Comparison of ENCODE assay signal across 2 cellular contexts in genomic region chr20:45564760-45565276, GRCh38.
TF ChIP-seq lines count a peak whose summit lies in the region.

No MANE protein-coding gene starts in this region.

TF ChIP-seq in HEK293, 187 proteins besides CTCF, POLR2A, EP300 and RAD21:
- TF ChIP-seq SCRT1 (tag by site-specific recombination; IDR thresholded peaks at IDR 0.05; ENCODE audit: borderline replicate concordance) = 0 out of 2 replicates have a peak, but pooled peaks have one; percentile 43
- no peak for TF ChIP-seq ZNF221 (tag by site-specific recombination; IDR thresholded peaks at IDR 0.05; ENCODE audit: borderline replicate concordance)
- TF ChIP-seq ZNF704 (tag by site-specific recombination; IDR thresholded peaks at IDR 0.05) = no peak
- no peak for TF ChIP-seq ZNF624 (tag by site-specific recombination; IDR thresholded peaks at IDR 0.05)
- TF ChIP-seq PRDM1 (tag by site-specific recombination; IDR thresholded peaks at IDR 0.05) = peak; percentile 94
- no peak for TF ChIP-seq ZNF362 (tag by site-specific recombination; IDR thresholded peaks at IDR 0.05)
- no peak for TF ChIP-seq ZNF580 (tag by site-specific recombination; IDR thresholded peaks at IDR 0.05)
- peak; percentile 91 for TF ChIP-seq ZNF366 (tag by site-specific recombination; conservative IDR thresholded peaks at IDR 0.05)

TF ChIP-seq in K562, 482 proteins besides CTCF, POLR2A, EP300 and RAD21:
- TF ChIP-seq, protein P1, sequence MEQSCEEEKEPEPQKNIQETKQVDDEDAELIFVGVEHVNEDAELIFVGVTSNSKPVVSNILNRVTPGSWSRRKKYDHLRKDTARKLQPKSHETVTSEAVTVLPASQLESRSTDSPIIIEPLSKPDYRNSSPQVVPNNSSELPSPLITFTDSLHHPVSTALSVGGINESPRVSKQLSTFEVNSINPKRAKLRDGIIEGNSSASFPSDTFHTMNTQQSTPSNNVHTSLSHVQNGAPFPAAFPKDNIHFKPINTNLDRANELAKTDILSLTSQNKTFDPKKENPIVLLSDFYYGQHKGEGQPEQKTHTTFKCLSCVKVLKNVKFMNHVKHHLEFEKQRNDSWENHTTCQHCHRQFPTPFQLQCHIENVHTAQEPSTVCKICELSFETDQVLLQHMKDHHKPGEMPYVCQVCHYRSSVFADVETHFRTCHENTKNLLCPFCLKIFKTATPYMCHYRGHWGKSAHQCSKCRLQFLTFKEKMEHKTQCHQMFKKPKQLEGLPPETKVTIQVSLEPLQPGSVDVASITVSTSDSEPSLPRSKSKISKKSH (CRISPR knock-in tag; IDR thresholded peaks at IDR 0.05) = no peak
- TF ChIP-seq PPARD (CRISPR knock-in tag; IDR thresholded peaks at IDR 0.05) = no peak
- TF ChIP-seq TAF15 (IDR thresholded peaks at IDR 0.05; ENCODE audit: low read depth, low read length) = no peak
- TF ChIP-seq, protein P2, sequence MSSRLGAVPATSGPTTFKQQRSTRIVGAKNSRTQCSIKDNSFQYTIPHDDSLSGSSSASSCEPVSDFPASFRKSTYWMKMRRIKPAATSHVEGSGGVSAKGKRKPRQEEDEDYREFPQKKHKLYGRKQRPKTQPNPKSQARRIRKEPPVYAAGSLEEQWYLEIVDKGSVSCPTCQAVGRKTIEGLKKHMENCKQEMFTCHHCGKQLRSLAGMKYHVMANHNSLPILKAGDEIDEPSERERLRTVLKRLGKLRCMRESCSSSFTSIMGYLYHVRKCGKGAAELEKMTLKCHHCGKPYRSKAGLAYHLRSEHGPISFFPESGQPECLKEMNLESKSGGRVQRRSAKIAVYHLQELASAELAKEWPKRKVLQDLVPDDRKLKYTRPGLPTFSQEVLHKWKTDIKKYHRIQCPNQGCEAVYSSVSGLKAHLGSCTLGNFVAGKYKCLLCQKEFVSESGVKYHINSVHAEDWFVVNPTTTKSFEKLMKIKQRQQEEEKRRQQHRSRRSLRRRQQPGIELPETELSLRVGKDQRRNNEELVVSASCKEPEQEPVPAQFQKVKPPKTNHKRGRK (tag; IDR thresholded peaks at IDR 0.05) = peak; percentile 65
